9 cellular contexts compared by ENCODE assay signal in genomic region chr4:42371306-42372063, GRCh38. TPM values are rescaled to one million over a fixed set of nuclear protein-coding genes. Genes with fewer than 3 reads are reported as not detected.
DNase-seq lines count a peak whose midpoint lies in the region; ATAC-seq, FAIRE-seq and TF ChIP-seq lines count a peak whose summit lies in the region.
"Had no signal": no experiment of that assay in that cellular context is flagged by ENCODE, and none has a peak within 500 bp of the region (broad histone marks: within the 10 kb centered on the region; RNA-seq: fewer than 3 reads in every experiment).

No MANE protein-coding gene starts in this region.

- H4K20me1 ChIP-seq in mammary epithelial cell (ENCODE audit: insufficient read depth, low read length) (no peaks in the 10 kb centered on the region), HepG2 (ENCODE audit: insufficient read depth, low read length) (no peaks in the 10 kb centered on the region)

- ATAC-seq in GM21576 (IDR thresholded peaks at IDR 0.05; ENCODE audit: unreplicated experiment) (peak; percentile 77), HepG2 (peak; percentile 52; the same call in 1 of the 3 replicates), HG03457 (IDR thresholded peaks at IDR 0.05; ENCODE audit: unreplicated experiment) (no peak)
- ATAC-seq: naive thymus-derived CD4-positive, alpha-beta T cell had no signal

- BruUV-seq in mammary epithelial cell (replicated peaks; lab: Mats Ljungman, UMichigan) (no TSS peak), HepG2 (replicated peaks; lab: Mats Ljungman, UMichigan) (no TSS peak)

- H3K4me3 ChIP-seq in mammary epithelial cell (replicated peaks in 1 of 3; ENCODE audit: insufficient read depth in 1 of 3, low read depth in 2 of 3, low read length in 3 of 3) (no peak overlapping the region), HepG2 (replicated peaks in 1 of 3; ENCODE audit: insufficient read depth in 1 of 3, low read depth in 2 of 3, low read length in 3 of 3) (no peak overlapping the region)

- H3K27ac ChIP-seq in mammary epithelial cell (ENCODE audit: insufficient read depth, low read depth, low read length) = no peak overlapping the region
- H3K27ac ChIP-seq in HepG2 (ENCODE audit: extremely low read length, insufficient read depth, low read length) = no peak overlapping the region

- dilution Hi-C loops in mammary epithelial cell (cut with HindIII; ENCODE audit: low sequenced_read_pairs) = no loop called here

- in situ Hi-C loops in mammary epithelial cell (cut with MboI; ENCODE audit: low sequenced_read_pairs in 2 of 2) (no loop called here), HepG2 (cut with HindIII; ENCODE audit: extremely low pct_ligation_motif_present, low pct_unique_long_range_greater_than_20kb) (no loop called here)

- H3K9me3 ChIP-seq in mammary epithelial cell (replicated peaks; ENCODE audit: insufficient read depth, low read length) (no peaks in the 10 kb centered on the region), HepG2 (ENCODE audit: low read length) (no peaks in the 10 kb centered on the region)

- POLR2A ChIA-PET in HepG2 (lab: Yijun Ruan, JAX) = no interaction called here

- DNase-seq in DMS 273 treated with DMSO at 0.1 percent for 48 hours (lab: John Stamatoyannopoulos, UW) = peak; percentile 0
- peak; percentile 2 for DNase-seq in NCI-H2029 (lab: John Stamatoyannopoulos, UW)
- peak; percentile 9 for DNase-seq in mammary epithelial cell
- DNase-seq in HepG2 (ENCODE audit: low spot score) = peak; percentile 19
- no peak for DNase-seq in posterior vena cava (ENCODE audit: low spot score)
- no peak for DNase-seq in ecto neural progenitor cell (ENCODE audit: low spot score)

- H3K4me1 ChIP-seq in mammary epithelial cell (ENCODE audit: insufficient read depth, low read length) (no peaks in the 10 kb centered on the region), HepG2 (ENCODE audit: insufficient read depth, low read length) (no peaks in the 10 kb centered on the region)

- 30% methylated on average over 2 of the region's 2 CpGs for WGBS in mammary epithelial cell (ENCODE audit: low coverage, missing lambda C conversion rate)
- WGBS in HepG2 (ENCODE audit: low lambda C conversion rate) = 9% methylated on average over 2 of the region's 2 CpGs

- H3K27me3 ChIP-seq in mammary epithelial cell (ENCODE audit: insufficient read depth, low read length) = no peaks in the 10 kb centered on the region
- no peaks in the 10 kb centered on the region for H3K27me3 ChIP-seq in HepG2 (ENCODE audit: control insufficient read depth in 1 of 2, insufficient read depth in 2 of 2, low read length in 2 of 2)

- TF ChIP-seq RAD21 in HepG2 (CRISPR knock-in tag; IDR thresholded peaks at IDR 0.05) = no peak

- H3K79me2 ChIP-seq in mammary epithelial cell (ENCODE audit: insufficient read depth, low read length) = no peaks in the 10 kb centered on the region
- no peaks in the 10 kb centered on the region for H3K79me2 ChIP-seq in HepG2 (ENCODE audit: insufficient read depth, low read length)

- H3K9ac ChIP-seq in mammary epithelial cell (ENCODE audit: insufficient read depth, low read length) (no peak overlapping the region), HepG2 (ENCODE audit: insufficient read depth, low read depth, low read length) (no peak overlapping the region)

- H3K36me3 ChIP-seq in mammary epithelial cell (ENCODE audit: insufficient read depth, low read length) (no peaks in the 10 kb centered on the region), HepG2 (replicated peaks in 1 of 2; ENCODE audit: control insufficient read depth in 1 of 2, insufficient read depth in 2 of 2, low read length in 2 of 2) (no peaks in the 10 kb centered on the region)

- CTCF ChIA-PET in mammary epithelial cell (lab: Charles Lee; ENCODE audit: low non-redundant PET) = interaction anchor here (0.6 to 1.2 kb wide), 3 partner anchors 139 to 1826 kb away, joined by 4 to 8 read pairs (median 4); no protein-coding TSS in a partner anchor
- CTCF ChIA-PET in HepG2 (lab: Yijun Ruan, JAX; ENCODE audit: low intra/inter-chr PET ratio, low total read pairs) = interaction anchor here (2.3 kb wide), 1 partner anchor 148 kb away, joined by 13 read pairs; no protein-coding TSS in a partner anchor

- intact Hi-C loops in mammary epithelial cell (cut with micrococcal nuclease) (loop anchor here (1.0 kb wide), 1 partner anchor 148 kb away; no protein-coding TSS in a partner anchor), HepG2 (cut with micrococcal nuclease; ENCODE audit: unreplicated experiment) (loop anchor here (1.0 kb wide), 2 partner anchors 149 to 494 kb away; no protein-coding TSS in a partner anchor), posterior vena cava (cut with DNase I) (no loop called here)

- no peak for FAIRE-seq in HepG2 (lab: Jason Lieb, UNC)

- peak; percentile 36 to 60 for TF ChIP-seq CTCF in mammary epithelial cell (conservative IDR thresholded peaks at IDR 0.05 in 1 of 2, IDR thresholded peaks at IDR 0.05 in 1 of 2; ENCODE audit: extremely low read depth in 1 of 2, insufficient read depth in 1 of 2, low read depth in 1 of 2, low read length in 2 of 2)
- peak; percentile 45 for TF ChIP-seq CTCF in HepG2 (CRISPR knock-in tag; IDR thresholded peaks at IDR 0.05)

- H2AFZ ChIP-seq in mammary epithelial cell (ENCODE audit: low read depth, low read length) = no peak overlapping the region
- no peak overlapping the region for H2AFZ ChIP-seq in HepG2 (ENCODE audit: low read length)

- TF ChIP-seq EP300 in HepG2 (IDR thresholded peaks at IDR 0.05; ENCODE audit: low read depth in 2 of 2, low read length in 2 of 2) (no peak), HepG2 (CRISPR knock-in tag; IDR thresholded peaks at IDR 0.05; ENCODE audit: borderline replicate concordance) (no peak)

- no peak overlapping the region for H3K4me2 ChIP-seq in mammary epithelial cell (ENCODE audit: insufficient read depth, low read depth, low read length)
- H3K4me2 ChIP-seq in HepG2 (ENCODE audit: low read depth, low read length) = no peak overlapping the region

- no peak for TF ChIP-seq POLR2A in HepG2 (IDR thresholded peaks at IDR 0.05; ENCODE audit: insufficient read depth in 1 of 2, low read depth in 2 of 2, low read length in 2 of 2)

TF ChIP-seq in HepG2, 621 proteins besides CTCF, POLR2A, EP300 and RAD21 (continues in another document):
- TF ChIP-seq ZNF570 (CRISPR knock-in tag; IDR thresholded peaks at IDR 0.05; ENCODE audit: borderline replicate concordance) (no peak), ZBTB49 (CRISPR knock-in tag; IDR thresholded peaks at IDR 0.05; ENCODE audit: borderline replicate concordance) (no peak)

RNA-seq across cellular contexts. Expression of gene SHISA3, which starts 25.8 kb away (rescaled TPM):
- total RNA-seq in mammary epithelial cell = not detected
- not detected for polyA plus RNA-seq in mammary epithelial cell
- polyA minus RNA-seq in mammary epithelial cell = not detected
- total RNA-seq in HepG2 (2016; rRNA removed; fragmentation: Illumina TruSeq; extraction: Trizol) = not detected in 2 replicates
- total RNA-seq in HepG2 (2016; cell fraction: cytosol; rRNA removed; fragmentation: Illumina TruSeq; extraction: Trizol; ENCODE audit: low read depth) = not detected in 2 replicates
- total RNA-seq in HepG2 (2016; cell fraction: insoluble cytoplasmic fraction; rRNA removed; fragmentation: Illumina TruSeq; extraction: Trizol) = not detected in 2 replicates
- total RNA-seq in HepG2 (2016; cell fraction: membrane; rRNA removed; fragmentation: Illumina TruSeq; extraction: Trizol) = not detected in 2 replicates
- not detected in 2 replicates for total RNA-seq in HepG2 (2016; cell fraction: nucleus; rRNA removed; fragmentation: Illumina TruSeq; extraction: Trizol)
- polyA plus RNA-seq in HepG2 (2011; rRNA removed) = not detected in 2 replicates
- polyA plus RNA-seq in HepG2 (2011; cell fraction: cytosol; rRNA removed) = not detected in 2 replicates
- not detected in 2 replicates for polyA plus RNA-seq in HepG2 (2011; cell fraction: nucleus; rRNA removed)
- polyA plus RNA-seq in HepG2 (2012) = not detected in 2 replicates
- polyA plus RNA-seq in HepG2 (2016; cell fraction: cytosol; fragmentation: Illumina TruSeq; extraction: Trizol; ENCODE audit: low read depth) = not detected in 2 replicates
- not detected in 2 replicates for polyA plus RNA-seq in HepG2 (2016; cell fraction: insoluble cytoplasmic fraction; fragmentation: Illumina TruSeq; extraction: Trizol; ENCODE audit: low read depth)
- not detected in 2 replicates for polyA plus RNA-seq in HepG2 (2016; cell fraction: membrane; fragmentation: Illumina TruSeq; extraction: Trizol; ENCODE audit: low read depth)
- not detected in 2 replicates for polyA plus RNA-seq in HepG2 (2016; cell fraction: nucleus; fragmentation: Illumina TruSeq; extraction: Trizol; ENCODE audit: insufficient read depth, low read depth)
- polyA minus RNA-seq in HepG2 (2011; rRNA and poly(A)+ RNA removed; ENCODE audit: low replicate concordance) = not detected in 2 replicates
- polyA minus RNA-seq in HepG2 (2011; cell fraction: cytosol; rRNA and poly(A)+ RNA removed) = not detected in 2 replicates
- polyA minus RNA-seq in HepG2 (2011; cell fraction: nucleus; rRNA and poly(A)+ RNA removed) = not detected in 2 replicates
- 1 to 10 TPM; 1.5 TPM for total RNA-seq in posterior vena cava
- polyA plus RNA-seq: naive thymus-derived CD4-positive, alpha-beta T cell had no signal

Comparison
In these comparisons a context has a peak if more than half of its experiments do, and no peak if none do; other contexts are left out.
1. DNase-seq: peak in DMS 273 treated with DMSO at 0.1 percent for 48 hours (single experiment), NCI-H2029 (single experiment), mammary epithelial cell (single experiment) and HepG2 (single experiment); none in posterior vena cava (single experiment) and ecto neural progenitor cell (single experiment).
2. intact Hi-C loops: an anchor here in mammary epithelial cell (1.0 kb wide) and HepG2 (1.0 kb wide); none called in posterior vena cava.